8 cellular contexts compared by ENCODE assay signal in the genomic region with DNA sequence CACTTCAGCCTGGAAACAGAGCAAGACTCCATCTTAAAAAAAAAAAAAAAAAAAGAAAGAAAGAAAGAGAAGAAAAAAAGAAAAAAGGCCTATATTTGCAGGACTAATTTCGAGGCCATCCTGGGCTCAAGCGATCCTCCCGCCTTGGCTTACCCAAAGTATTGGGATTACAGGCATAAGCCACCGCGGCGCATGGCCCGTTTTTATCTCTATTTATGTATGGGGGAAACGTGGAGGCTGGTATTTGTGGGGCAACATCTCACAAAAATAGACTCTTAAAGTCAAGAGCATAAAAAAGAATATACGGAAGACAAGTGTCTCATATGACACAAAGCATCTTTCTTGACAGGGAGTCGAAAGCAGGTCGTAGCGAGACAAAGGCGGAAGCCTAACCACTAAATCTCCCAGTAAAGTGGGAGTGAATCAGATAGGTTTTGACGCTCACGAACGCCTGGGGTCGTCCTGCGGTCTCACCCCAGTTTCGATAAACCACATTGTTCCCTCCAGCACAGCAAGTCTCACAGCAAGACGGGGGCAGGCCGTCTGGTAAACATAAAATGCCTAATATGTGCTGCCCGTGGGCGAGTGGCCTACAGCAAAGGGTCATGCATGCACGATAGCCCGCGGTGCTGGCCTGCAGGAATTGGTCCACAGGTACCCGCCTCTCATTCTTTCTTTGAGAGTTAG. TPM values are rescaled to one million over a fixed set of nuclear protein-coding genes. Genes with fewer than 3 reads are reported as not detected.
A peak's percentile ranks its signal among the peaks of the same experiment; 100 is the strongest.
DNase-seq lines count a peak whose midpoint lies in the region; ATAC-seq and TF ChIP-seq lines count a peak whose summit lies in the region.

No MANE protein-coding gene starts in this region.

- no peak for TF ChIP-seq POLR2A in vagina (IDR thresholded peaks at IDR 0.05)

- H3K36me3 Mint-ChIP-seq in activated naive CD8-positive, alpha-beta T cell, result no peaks in the 10 kb centered on the region

- no peak overlapping the region for H4K5ac ChIP-seq in mesendoderm (ENCODE audit: low read length)

- H2BK5ac ChIP-seq in mesendoderm (ENCODE audit: low read length), result no peak overlapping the region

- H3K79me2 ChIP-seq in mesendoderm (ENCODE audit: control insufficient read depth, insufficient read depth, low read length), result peaks cover 2% of the 10 kb centered on the region

- TF ChIP-seq CTCF in vagina (IDR thresholded peaks at IDR 0.05), result no peak

- H3K4me3 Mint-ChIP-seq in activated naive CD8-positive, alpha-beta T cell, result peak overlapping the region; percentile 96

- H2BK15ac ChIP-seq in mesendoderm (replicated peaks; ENCODE audit: low read depth), result no peak overlapping the region

- peaks cover 5% of the 10 kb centered on the region for H3K79me1 ChIP-seq in mesendoderm (ENCODE audit: low read length)

- H2BK120ac ChIP-seq in mesendoderm (ENCODE audit: low read depth, low read length), result no peak overlapping the region

- peak overlapping the region; percentile 27 for H3K9ac ChIP-seq in mesendoderm (ENCODE audit: low read length)

- peaks cover 4% of the 10 kb centered on the region for H3K4me1 ChIP-seq in mesendoderm (ENCODE audit: control insufficient read depth, low read depth, low read length)
- H3K4me1 ChIP-seq in vagina, result peaks cover 45% of the 10 kb centered on the region

- H3K56ac ChIP-seq in mesendoderm (ENCODE audit: low read length), result no peak overlapping the region

- H3K4ac ChIP-seq in mesendoderm (ENCODE audit: low read depth, low read length), result no peak overlapping the region

- H3K9me3 ChIP-seq in vagina, result no peaks in the 10 kb centered on the region

- peak; percentile 33 for DNase-seq in stimulated activated CD4-positive, alpha-beta T cell treated with anti-CD3 and anti-CD28 coated beads, Interleukin-2, amount 100 ng/mL, for 4 hours (ENCODE audit: low read depth)
- DNase-seq in stimulated activated CD4-positive, alpha-beta T cell treated with anti-CD3 and anti-CD28 coated beads, Interleukin-15, amount 100 ng/mL, for 24 hours, result no peak
- DNase-seq in mesendoderm, result no peak
- no peak for DNase-seq in vagina (ENCODE audit: extremely low spot score in 2 of 2)
- no peak for DNase-seq in hippocampal formation (lab: John Stamatoyannopoulos, UW)
- DNase-seq in iPS-NIHi11 (ENCODE audit: low spot score), result no peak

- H3K27me3 ChIP-seq in mesendoderm (ENCODE audit: insufficient read depth, low read length, poor library complexity) (no peaks in the 10 kb centered on the region), vagina (no peaks in the 10 kb centered on the region)

- intact Hi-C loops in vagina (cut with DNase I), result no loop called here

- H3K4me2 ChIP-seq in mesendoderm (ENCODE audit: low read length), result peak overlapping the region; percentile 36

- peak overlapping the region; percentile 99 for H3K27ac Mint-ChIP-seq in activated naive CD8-positive, alpha-beta T cell

- H3K4me3 ChIP-seq in mesendoderm (ENCODE audit: low read length), result no peak overlapping the region
- H3K4me3 ChIP-seq in vagina, result no peak overlapping the region

- H3K27ac ChIP-seq in mesendoderm (ENCODE audit: low read depth, low read length) (no peak overlapping the region), vagina (peak overlapping the region; percentile 94)

- no peaks in the 10 kb centered on the region for H3K9me3 Mint-ChIP-seq in activated naive CD8-positive, alpha-beta T cell (ENCODE audit: low read depth)

- WGBS in mesendoderm (ENCODE audit: extremely low coverage, insufficient coverage, low lambda C conversion rate), result no CpG with 5 or more reads among the region's 27 CpGs

- H4K8ac ChIP-seq in mesendoderm (ENCODE audit: low read depth, low read length), result no peak overlapping the region

- no peak overlapping the region for H3K18ac ChIP-seq in mesendoderm (ENCODE audit: low read length)

- peaks cover 58% of the 10 kb centered on the region for H3K4me1 Mint-ChIP-seq in activated naive CD8-positive, alpha-beta T cell (ENCODE audit: low read depth)

- no peak overlapping the region for H3K23ac ChIP-seq in mesendoderm (ENCODE audit: low read length)

- H3K36me3 ChIP-seq in mesendoderm (ENCODE audit: control insufficient read depth, insufficient read depth, low read length) (no peaks in the 10 kb centered on the region), vagina (no peaks in the 10 kb centered on the region)

- no peak overlapping the region for H2AK5ac ChIP-seq in mesendoderm (ENCODE audit: low read length)

- H3K27me3 Mint-ChIP-seq in activated naive CD8-positive, alpha-beta T cell, result no peaks in the 10 kb centered on the region

- no peak for ATAC-seq in GM21423 (IDR thresholded peaks at IDR 0.05; ENCODE audit: unreplicated experiment)

RNA-seq across cellular contexts. Expression of gene TRIM41, which starts 1.8 kb away (rescaled TPM):
- polyA plus RNA-seq in mesendoderm (2013, experiment 1 of 2), result 15.1 TPM
- 14.4 TPM for polyA plus RNA-seq in mesendoderm (2013, experiment 2 of 2)
- total RNA-seq in vagina, result 7.9 TPM

RNA-seq across cellular contexts. Expression of gene TRIM7, which starts 16.3 kb away (rescaled TPM):
- polyA plus RNA-seq in mesendoderm (2013, experiment 1 of 2), result 0.04 TPM
- 0.06 TPM for polyA plus RNA-seq in mesendoderm (2013, experiment 2 of 2)
- 21.6 TPM for total RNA-seq in vagina

RNA-seq across cellular contexts. Expression of gene RACK1, which starts 22.5 kb away (rescaled TPM):
- polyA plus RNA-seq in mesendoderm (2013, experiment 1 of 2), result 3,047 TPM
- polyA plus RNA-seq in mesendoderm (2013, experiment 2 of 2), result 3,083 TPM
- total RNA-seq in vagina, result 3,043 TPM

RNA-seq across cellular contexts. Expression of gene TRIM52, which starts 39.7 kb away (rescaled TPM):
- polyA plus RNA-seq in mesendoderm (2013, experiment 1 of 2), result 2.8 TPM
- 2.8 TPM for polyA plus RNA-seq in mesendoderm (2013, experiment 2 of 2)
- 17.2 TPM for total RNA-seq in vagina
